ENCODE assay signal across 2 cellular contexts in the genomic region with DNA sequence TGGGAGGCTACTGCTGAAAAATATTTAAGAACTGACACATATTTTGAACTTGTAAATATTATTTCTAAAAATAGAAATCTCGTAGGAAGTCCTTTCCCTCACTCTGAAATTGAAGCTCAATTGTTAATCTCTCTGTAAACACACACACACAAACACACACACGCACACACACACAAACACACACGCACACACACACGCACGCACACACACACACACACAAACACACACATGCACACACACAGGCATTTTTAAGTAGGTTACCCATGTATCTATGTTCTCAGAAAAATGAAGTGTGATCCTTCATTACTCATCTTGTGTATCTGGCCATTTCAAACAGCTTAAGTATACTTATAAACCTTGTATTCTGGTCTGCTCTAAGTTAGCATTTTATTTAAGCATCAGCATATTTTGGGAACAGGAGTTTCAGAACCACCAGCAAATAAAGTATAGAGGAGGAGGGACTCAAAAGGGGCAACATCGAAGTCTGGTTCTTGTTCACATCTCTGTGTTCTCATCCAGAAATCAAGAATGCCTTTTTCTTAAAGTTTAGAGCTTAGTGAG.
TF ChIP-seq lines count a peak whose summit lies in the region.

No MANE protein-coding gene starts in this region.

TF ChIP-seq in IMR-90, 13 proteins besides CTCF, POLR2A, EP300 and RAD21:
- TF ChIP-seq RFX5 (IDR thresholded peaks at IDR 0.05; ENCODE audit: low read depth, low read length) (no peak), MAFK (IDR thresholded peaks at IDR 0.05; ENCODE audit: low read depth, low read length) (peak; percentile 42)

TF ChIP-seq in H1, 55 proteins besides CTCF, POLR2A, EP300 and RAD21:
- TF ChIP-seq FOSL1 (IDR thresholded peaks at IDR 0.05; ENCODE audit: insufficient read depth, low read depth, low read length) (no peak), NRF1 (IDR thresholded peaks at IDR 0.05; ENCODE audit: low read depth, low read length) (no peak), PHF8 (conservative IDR thresholded peaks at IDR 0.05; ENCODE audit: low read depth, low read length) (no peak), HDAC2 (IDR thresholded peaks at IDR 0.05; ENCODE audit: borderline replicate concordance in 1 of 2, low read depth in 2 of 2, low read length in 2 of 2) (no peak), BRCA1 (IDR thresholded peaks at IDR 0.05; ENCODE audit: low read depth, low read length) (no peak), MAX (IDR thresholded peaks at IDR 0.05) (no peak), USF2 (IDR thresholded peaks at IDR 0.05; ENCODE audit: low read length) (no peak), CBX5 (IDR thresholded peaks at IDR 0.05; ENCODE audit: low read depth, low read length) (no peak), SUZ12 (IDR thresholded peaks at IDR 0.05; ENCODE audit: low read length) (no peak), EGR1 (IDR thresholded peaks at IDR 0.05; ENCODE audit: borderline replicate concordance, low read depth, low read length) (no peak), ATF2 (IDR thresholded peaks at IDR 0.05; ENCODE audit: low read length) (no peak)
- TF ChIP-seq, protein P1, sequence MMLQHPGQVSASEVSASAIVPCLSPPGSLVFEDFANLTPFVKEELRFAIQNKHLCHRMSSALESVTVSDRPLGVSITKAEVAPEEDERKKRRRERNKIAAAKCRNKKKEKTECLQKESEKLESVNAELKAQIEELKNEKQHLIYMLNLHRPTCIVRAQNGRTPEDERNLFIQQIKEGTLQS (IDR thresholded peaks at IDR 0.05; ENCODE audit: insufficient read depth, low read depth, low read length): no peak
